ENCODE assay signal across 1 cellular context in genomic region chr16:89491238-89491869, GRCh38.
TF ChIP-seq lines count a peak whose summit lies in the region.

No MANE protein-coding gene starts in this region.

TF ChIP-seq in K562, 482 proteins besides CTCF, POLR2A, EP300 and RAD21 (continued from another document and continues in another):
- TF ChIP-seq ATF3 (IDR thresholded peaks at IDR 0.05), result no peak
- TF ChIP-seq ATF3 (CRISPR knock-in tag; conservative IDR thresholded peaks at IDR 0.05), result 0 out of 2 replicates have a peak, but pooled peaks have one; percentile 36
- TF ChIP-seq, protein P1, sequence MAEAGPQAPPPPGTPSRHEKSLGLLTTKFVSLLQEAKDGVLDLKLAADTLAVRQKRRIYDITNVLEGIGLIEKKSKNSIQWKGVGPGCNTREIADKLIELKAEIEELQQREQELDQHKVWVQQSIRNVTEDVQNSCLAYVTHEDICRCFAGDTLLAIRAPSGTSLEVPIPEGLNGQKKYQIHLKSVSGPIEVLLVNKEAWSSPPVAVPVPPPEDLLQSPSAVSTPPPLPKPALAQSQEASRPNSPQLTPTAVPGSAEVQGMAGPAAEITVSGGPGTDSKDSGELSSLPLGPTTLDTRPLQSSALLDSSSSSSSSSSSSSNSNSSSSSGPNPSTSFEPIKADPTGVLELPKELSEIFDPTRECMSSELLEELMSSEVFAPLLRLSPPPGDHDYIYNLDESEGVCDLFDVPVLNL (CRISPR knock-in tag; IDR thresholded peaks at IDR 0.05; ENCODE audit: low read depth), result no peak
- no peak for TF ChIP-seq GABPB2 (CRISPR knock-in tag; conservative IDR thresholded peaks at IDR 0.05)
- no peak for TF ChIP-seq TRIM24 (IDR thresholded peaks at IDR 0.05)
- no peak for TF ChIP-seq REST (CRISPR knock-in tag; IDR thresholded peaks at IDR 0.05; ENCODE audit: low read depth)
- TF ChIP-seq ZNF444 (CRISPR knock-in tag; IDR thresholded peaks at IDR 0.05), result no peak
- no peak for TF ChIP-seq ZC3H4 (CRISPR knock-in tag; IDR thresholded peaks at IDR 0.05; ENCODE audit: borderline replicate concordance)
- no peak for TF ChIP-seq AFF4 (CRISPR knock-in tag; IDR thresholded peaks at IDR 0.05)
- no peak for TF ChIP-seq WHSC1 (IDR thresholded peaks at IDR 0.05; ENCODE audit: low read length)
- no peak for TF ChIP-seq ZNF143 (CRISPR knock-in tag; IDR thresholded peaks at IDR 0.05)
- TF ChIP-seq ELK3 (CRISPR knock-in tag; IDR thresholded peaks at IDR 0.05), result no peak
- no peak for TF ChIP-seq MYBL2 (IDR thresholded peaks at IDR 0.05; ENCODE audit: low read depth)
- no peak for TF ChIP-seq MYBL2 (CRISPR knock-in tag; IDR thresholded peaks at IDR 0.05; ENCODE audit: borderline replicate concordance)
- no peak for TF ChIP-seq ZNF699 (CRISPR knock-in tag; IDR thresholded peaks at IDR 0.05; ENCODE audit: insufficient replicate concordance)
- TF ChIP-seq, protein P2, sequence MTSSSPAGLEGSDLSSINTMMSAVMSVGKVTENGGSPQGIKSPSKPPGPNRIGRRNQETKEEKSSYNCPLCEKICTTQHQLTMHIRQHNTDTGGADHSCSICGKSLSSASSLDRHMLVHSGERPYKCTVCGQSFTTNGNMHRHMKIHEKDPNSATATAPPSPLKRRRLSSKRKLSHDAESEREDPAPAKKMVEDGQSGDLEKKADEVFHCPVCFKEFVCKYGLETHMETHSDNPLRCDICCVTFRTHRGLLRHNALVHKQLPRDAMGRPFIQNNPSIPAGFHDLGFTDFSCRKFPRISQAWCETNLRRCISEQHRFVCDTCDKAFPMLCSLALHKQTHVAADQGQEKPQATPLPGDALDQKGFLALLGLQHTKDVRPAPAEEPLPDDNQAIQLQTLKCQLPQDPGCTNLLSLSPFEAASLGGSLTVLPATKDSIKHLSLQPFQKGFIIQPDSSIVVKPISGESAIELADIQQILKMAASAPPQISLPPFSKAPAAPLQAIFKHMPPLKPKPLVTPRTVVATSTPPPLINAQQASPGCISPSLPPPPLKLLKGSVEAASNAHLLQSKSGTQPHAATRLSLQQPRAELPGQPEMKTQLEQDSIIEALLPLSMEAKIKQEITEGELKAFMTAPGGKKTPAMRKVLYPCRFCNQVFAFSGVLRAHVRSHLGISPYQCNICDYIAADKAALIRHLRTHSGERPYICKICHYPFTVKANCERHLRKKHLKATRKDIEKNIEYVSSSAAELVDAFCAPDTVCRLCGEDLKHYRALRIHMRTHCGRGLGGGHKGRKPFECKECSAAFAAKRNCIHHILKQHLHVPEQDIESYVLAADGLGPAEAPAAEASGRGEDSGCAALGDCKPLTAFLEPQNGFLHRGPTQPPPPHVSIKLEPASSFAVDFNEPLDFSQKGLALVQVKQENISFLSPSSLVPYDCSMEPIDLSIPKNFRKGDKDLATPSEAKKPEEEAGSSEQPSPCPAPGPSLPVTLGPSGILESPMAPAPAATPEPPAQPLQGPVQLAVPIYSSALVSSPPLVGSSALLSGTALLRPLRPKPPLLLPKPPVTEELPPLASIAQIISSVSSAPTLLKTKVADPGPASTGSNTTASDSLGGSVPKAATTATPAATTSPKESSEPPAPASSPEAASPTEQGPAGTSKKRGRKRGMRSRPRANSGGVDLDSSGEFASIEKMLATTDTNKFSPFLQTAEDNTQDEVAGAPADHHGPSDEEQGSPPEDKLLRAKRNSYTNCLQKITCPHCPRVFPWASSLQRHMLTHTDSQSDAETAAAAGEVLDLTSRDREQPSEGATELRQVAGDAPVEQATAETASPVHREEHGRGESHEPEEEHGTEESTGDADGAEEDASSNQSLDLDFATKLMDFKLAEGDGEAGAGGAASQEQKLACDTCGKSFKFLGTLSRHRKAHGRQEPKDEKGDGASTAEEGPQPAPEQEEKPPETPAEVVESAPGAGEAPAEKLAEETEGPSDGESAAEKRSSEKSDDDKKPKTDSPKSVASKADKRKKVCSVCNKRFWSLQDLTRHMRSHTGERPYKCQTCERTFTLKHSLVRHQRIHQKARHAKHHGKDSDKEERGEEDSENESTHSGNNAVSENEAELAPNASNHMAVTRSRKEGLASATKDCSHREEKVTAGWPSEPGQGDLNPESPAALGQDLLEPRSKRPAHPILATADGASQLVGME (CRISPR knock-in tag; IDR thresholded peaks at IDR 0.05), result no peak
- peak; percentile 56 for TF ChIP-seq CHD1 (IDR thresholded peaks at IDR 0.05; ENCODE audit: low read length)
- TF ChIP-seq BCLAF1 (IDR thresholded peaks at IDR 0.05; ENCODE audit: borderline replicate concordance in 1 of 2, control insufficient read depth in 1 of 2, low read depth in 2 of 2, low read length in 1 of 2), result no peak
- no peak for TF ChIP-seq STAT5B (CRISPR knock-in tag; IDR thresholded peaks at IDR 0.05)
- no peak for TF ChIP-seq SOX6 (IDR thresholded peaks at IDR 0.05)
- TF ChIP-seq ZC3H11A (IDR thresholded peaks at IDR 0.05; ENCODE audit: low read depth, low read length), result no peak
- TF ChIP-seq ZNF124 (CRISPR knock-in tag; IDR thresholded peaks at IDR 0.05), result no peak
- TF ChIP-seq ZNF785 (CRISPR knock-in tag; IDR thresholded peaks at IDR 0.05), result no peak
- TF ChIP-seq, protein P3, sequence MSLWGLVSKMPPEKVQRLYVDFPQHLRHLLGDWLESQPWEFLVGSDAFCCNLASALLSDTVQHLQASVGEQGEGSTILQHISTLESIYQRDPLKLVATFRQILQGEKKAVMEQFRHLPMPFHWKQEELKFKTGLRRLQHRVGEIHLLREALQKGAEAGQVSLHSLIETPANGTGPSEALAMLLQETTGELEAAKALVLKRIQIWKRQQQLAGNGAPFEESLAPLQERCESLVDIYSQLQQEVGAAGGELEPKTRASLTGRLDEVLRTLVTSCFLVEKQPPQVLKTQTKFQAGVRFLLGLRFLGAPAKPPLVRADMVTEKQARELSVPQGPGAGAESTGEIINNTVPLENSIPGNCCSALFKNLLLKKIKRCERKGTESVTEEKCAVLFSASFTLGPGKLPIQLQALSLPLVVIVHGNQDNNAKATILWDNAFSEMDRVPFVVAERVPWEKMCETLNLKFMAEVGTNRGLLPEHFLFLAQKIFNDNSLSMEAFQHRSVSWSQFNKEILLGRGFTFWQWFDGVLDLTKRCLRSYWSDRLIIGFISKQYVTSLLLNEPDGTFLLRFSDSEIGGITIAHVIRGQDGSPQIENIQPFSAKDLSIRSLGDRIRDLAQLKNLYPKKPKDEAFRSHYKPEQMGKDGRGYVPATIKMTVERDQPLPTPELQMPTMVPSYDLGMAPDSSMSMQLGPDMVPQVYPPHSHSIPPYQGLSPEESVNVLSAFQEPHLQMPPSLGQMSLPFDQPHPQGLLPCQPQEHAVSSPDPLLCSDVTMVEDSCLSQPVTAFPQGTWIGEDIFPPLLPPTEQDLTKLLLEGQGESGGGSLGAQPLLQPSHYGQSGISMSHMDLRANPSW (CRISPR knock-in tag; IDR thresholded peaks at IDR 0.05), result 0 out of 2 replicates have a peak, but pooled peaks have one; percentile 94
- TF ChIP-seq ZNF274 (IDR thresholded peaks at IDR 0.05; ENCODE audit: borderline replicate concordance, low read depth, low read length), result no peak
- TF ChIP-seq, protein P4, sequence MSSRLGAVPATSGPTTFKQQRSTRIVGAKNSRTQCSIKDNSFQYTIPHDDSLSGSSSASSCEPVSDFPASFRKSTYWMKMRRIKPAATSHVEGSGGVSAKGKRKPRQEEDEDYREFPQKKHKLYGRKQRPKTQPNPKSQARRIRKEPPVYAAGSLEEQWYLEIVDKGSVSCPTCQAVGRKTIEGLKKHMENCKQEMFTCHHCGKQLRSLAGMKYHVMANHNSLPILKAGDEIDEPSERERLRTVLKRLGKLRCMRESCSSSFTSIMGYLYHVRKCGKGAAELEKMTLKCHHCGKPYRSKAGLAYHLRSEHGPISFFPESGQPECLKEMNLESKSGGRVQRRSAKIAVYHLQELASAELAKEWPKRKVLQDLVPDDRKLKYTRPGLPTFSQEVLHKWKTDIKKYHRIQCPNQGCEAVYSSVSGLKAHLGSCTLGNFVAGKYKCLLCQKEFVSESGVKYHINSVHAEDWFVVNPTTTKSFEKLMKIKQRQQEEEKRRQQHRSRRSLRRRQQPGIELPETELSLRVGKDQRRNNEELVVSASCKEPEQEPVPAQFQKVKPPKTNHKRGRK (tag; IDR thresholded peaks at IDR 0.05), result no peak
- TF ChIP-seq SMARCC2 (IDR thresholded peaks at IDR 0.05; ENCODE audit: low read depth), result no peak
- 0 out of 2 replicates have a peak, but pooled peaks have one; percentile 41 for TF ChIP-seq FOXK1 (CRISPR knock-in tag; IDR thresholded peaks at IDR 0.05; ENCODE audit: borderline replicate concordance)
- TF ChIP-seq HDAC3 (IDR thresholded peaks at IDR 0.05; ENCODE audit: borderline replicate concordance, partially characterized antibody), result no peak
